Comparison of ENCODE assay signal across 19 cellular contexts in genomic region chr14:104928391-104929133, GRCh38. TPM values are rescaled to one million over a fixed set of nuclear protein-coding genes. Genes with fewer than 3 reads are reported as not detected.
"Had no signal": no experiment of that assay in that cellular context is flagged by ENCODE, and none has a peak within 500 bp of the region (broad histone marks: within the 10 kb centered on the region; RNA-seq: fewer than 3 reads in every experiment).

No MANE protein-coding gene starts in this region.

- ATAC-seq: activated CD8-positive, alpha-beta T cell treated with anti-CD3 and anti-CD28 coated beads, Interleukin-2, amount 10 ng/mL, durations not matched to agents 7 days and 5 days; activated naive CD8-positive, alpha-beta T cell treated with anti-CD3 and anti-CD28 coated beads, Interleukin-2, amount 50 U/mL, for 24 hours; effector memory CD8-positive, alpha-beta T cell; left colon; SK-N-SH treated with all-trans-retinoic acid at 6 μM for 48 hours; stimulated activated naive CD8-positive, alpha-beta T cell treated with anti-CD3 and anti-CD28 coated beads, Interleukin-15, amount 100 ng/mL, for 72 hours had no signal

- H3K36me3 ChIP-seq: sigmoid colon, spleen had no signal

- H3K9me3 ChIP-seq: sigmoid colon had no signal

- H3K27me3 ChIP-seq: sigmoid colon had no signal

- H3K4me1 Mint-ChIP-seq: immature natural killer cell had no signal

- H3K9me3 Mint-ChIP-seq: activated naive CD8-positive, alpha-beta T cell treated with anti-CD3 and anti-CD28 coated beads, Interleukin-2, amount 50 U/mL, for 24 hours; dendritic cell treated with granulocyte-macrophage colony-stimulating factor and Interleukin-4, amounts not matched to agents 40 ng/mL and 50 ng/mL, for 4 days; effector memory CD8-positive, alpha-beta T cell; immature natural killer cell; type B pancreatic cell had no signal

- DNase-seq: activated CD4-positive, alpha-beta T cell treated with anti-CD3 and anti-CD28 coated beads for 4 hours; activated CD8-positive, alpha-beta T cell treated with anti-CD3 and anti-CD28 coated beads, Interleukin-2, amount 10 ng/mL, durations not matched to agents 7 days and 5 days; activated naive CD4-positive, alpha-beta T cell treated with anti-CD3 and anti-CD28 coated beads for 36 hours; activated naive CD8-positive, alpha-beta T cell treated with anti-CD3 and anti-CD28 coated beads, Interleukin-2, amount 50 U/mL, for 24 hours; activated T-cell treated with anti-CD3 and anti-CD28 coated beads for 4 hours; cerebellar nuclear complex; effector memory CD8-positive, alpha-beta T cell; immature natural killer cell; left colon; sigmoid colon; spleen; stimulated activated naive CD8-positive, alpha-beta T cell treated with anti-CD3 and anti-CD28 coated beads, Interleukin-15, amount 100 ng/mL, for 72 hours had no signal

- H3K4me3 Mint-ChIP-seq: activated CD8-positive, alpha-beta T cell treated with anti-CD3 and anti-CD28 coated beads, Interleukin-2, amount 10 ng/mL, durations not matched to agents 7 days and 5 days; activated naive CD4-positive, alpha-beta T cell treated with anti-CD3 and anti-CD28 coated beads for 36 hours; activated naive CD8-positive, alpha-beta T cell treated with anti-CD3 and anti-CD28 coated beads, Interleukin-2, amount 50 U/mL, for 24 hours; dendritic cell treated with granulocyte-macrophage colony-stimulating factor and Interleukin-4, amounts not matched to agents 40 ng/mL and 50 ng/mL, for 4 days; immature natural killer cell; stimulated activated naive CD8-positive, alpha-beta T cell treated with anti-CD3 and anti-CD28 coated beads, Interleukin-15, amount 100 ng/mL, for 72 hours; type B pancreatic cell had no signal

- H3K4me3 ChIP-seq: sigmoid colon, spleen had no signal

- H3K36me3 Mint-ChIP-seq: immature natural killer cell, type B pancreatic cell had no signal

- H3K27ac Mint-ChIP-seq: activated CD8-positive, alpha-beta T cell treated with anti-CD3 and anti-CD28 coated beads, Interleukin-2, amount 10 ng/mL, durations not matched to agents 7 days and 5 days; activated naive CD4-positive, alpha-beta T cell treated with anti-CD3 and anti-CD28 coated beads for 36 hours; activated naive CD8-positive, alpha-beta T cell treated with anti-CD3 and anti-CD28 coated beads, Interleukin-2, amount 50 U/mL, for 24 hours; activated T-helper 2 cell treated with anti-CD3 and anti-CD28 coated beads, Interferon-gamma antibody, Interleukin-2, Interleukin-4, amounts not matched to agents 10 μg/mL and 5 μg/mL and 100 μg/mL, durations not matched to agents 14 hours and 24 hours and 36 hours; dendritic cell treated with granulocyte-macrophage colony-stimulating factor and Interleukin-4, amounts not matched to agents 40 ng/mL and 50 ng/mL, for 4 days; effector memory CD8-positive, alpha-beta T cell; immature natural killer cell; stimulated activated naive CD8-positive, alpha-beta T cell treated with anti-CD3 and anti-CD28 coated beads, Interleukin-15, amount 100 ng/mL, for 72 hours; type B pancreatic cell had no signal

- H3K27me3 Mint-ChIP-seq: activated naive CD8-positive, alpha-beta T cell treated with anti-CD3 and anti-CD28 coated beads, Interleukin-2, amount 50 U/mL, for 24 hours had no signal

- H3K27ac ChIP-seq: sigmoid colon, spleen, VCaP had no signal

RNA-seq across cellular contexts. Expression of gene PLD4, which starts 3.9 kb away (rescaled TPM):
- total RNA-seq: activated CD8-positive, alpha-beta T cell treated with anti-CD3 and anti-CD28 coated beads, Interleukin-2, amount 10 ng/mL, durations not matched to agents 7 days and 5 days; activated naive CD4-positive, alpha-beta T cell treated with anti-CD3 and anti-CD28 coated beads for 36 hours had no signal
- polyA plus RNA-seq: fibroblast of lung, neural cell had no signal

RNA-seq across cellular contexts. Expression of gene AHNAK2, which starts 49.6 kb away (rescaled TPM):
- total RNA-seq: activated CD8-positive, alpha-beta T cell treated with anti-CD3 and anti-CD28 coated beads, Interleukin-2, amount 10 ng/mL, durations not matched to agents 7 days and 5 days had no signal
- polyA plus RNA-seq: immature natural killer cell had no signal
